Comparison of ENCODE assay signal across 26 cellular contexts in genomic region chr12:131346578-131347344, GRCh38.
"Had no signal": no experiment of that assay in that cellular context is flagged by ENCODE, and none has a peak within 500 bp of the region (broad histone marks: within the 10 kb centered on the region; RNA-seq: fewer than 3 reads in every experiment).

No MANE protein-coding gene starts in this region.

- ATAC-seq: activated CD8-positive, alpha-beta T cell treated with anti-CD3 and anti-CD28 coated beads, Interleukin-2, amount 10 ng/mL, durations not matched to agents 7 days and 5 days; activated naive CD4-positive, alpha-beta T cell treated with anti-CD3 and anti-CD28 coated beads, Interleukin-2, amount 50 U/mL, for 72 hours; activated T-helper 17 cell treated with anti-CD3 and anti-CD28 coated beads, Interleukin-2, amount 50 U/mL, for 72 hours; gastrocnemius medialis had no signal

- DNase-seq: activated B cell treated with CpG ODN at 0.5 μM for 24 hours; activated CD8-positive, alpha-beta T cell treated with anti-CD3 and anti-CD28 coated beads, Interleukin-2, amount 10 ng/mL, durations not matched to agents 7 days and 5 days; activated naive CD4-positive, alpha-beta T cell; activated T-cell treated with anti-CD3 and anti-CD28 coated beads, Interleukin-2, amount 50 U/mL, for 24 hours; anterior cingulate cortex; dermis blood vessel endothelial cell; effector CD8-positive, alpha-beta T cell; erythroblast; gastrocnemius medialis; glutamatergic neuron; left ventricle myocardium inferior; nephron progenitor cell; occipital lobe; stimulated activated CD4-positive, alpha-beta T cell treated with anti-CD3 and anti-CD28 coated beads, Interleukin-15, amount 100 ng/mL, for 24 hours; stimulated activated CD4-positive, alpha-beta T cell treated with anti-CD3 and anti-CD28 coated beads, Interleukin-2, amount 100 ng/mL, for 24 hours; stimulated activated naive CD4-positive, alpha-beta T cell treated with Interleukin-2 at 50 U/mL for 16 hours; SW 1271; T-helper 9 cell; testis; transverse colon had no signal

- H3K9me3 ChIP-seq: gastrocnemius medialis, left ventricle myocardium inferior, right atrium auricular region, testis, transverse colon had no signal

- H3K27ac ChIP-seq: gastrocnemius medialis, left ventricle myocardium inferior, right atrium auricular region, testis, transverse colon had no signal

- H3K4me3 ChIP-seq: gastrocnemius medialis, left ventricle myocardium inferior, lung, right atrium auricular region, testis, transverse colon had no signal

- FAIRE-seq: bronchial epithelial cell, islet of Langerhans had no signal

- H3K27me3 ChIP-seq: right atrium auricular region, testis had no signal

- H3K4me1 ChIP-seq: gastrocnemius medialis, left ventricle myocardium inferior, right atrium auricular region, transverse colon had no signal

- H3K36me3 ChIP-seq: gastrocnemius medialis, left ventricle myocardium inferior, right atrium auricular region, transverse colon had no signal
